28 cellular contexts compared by ENCODE assay signal in the genomic region with DNA sequence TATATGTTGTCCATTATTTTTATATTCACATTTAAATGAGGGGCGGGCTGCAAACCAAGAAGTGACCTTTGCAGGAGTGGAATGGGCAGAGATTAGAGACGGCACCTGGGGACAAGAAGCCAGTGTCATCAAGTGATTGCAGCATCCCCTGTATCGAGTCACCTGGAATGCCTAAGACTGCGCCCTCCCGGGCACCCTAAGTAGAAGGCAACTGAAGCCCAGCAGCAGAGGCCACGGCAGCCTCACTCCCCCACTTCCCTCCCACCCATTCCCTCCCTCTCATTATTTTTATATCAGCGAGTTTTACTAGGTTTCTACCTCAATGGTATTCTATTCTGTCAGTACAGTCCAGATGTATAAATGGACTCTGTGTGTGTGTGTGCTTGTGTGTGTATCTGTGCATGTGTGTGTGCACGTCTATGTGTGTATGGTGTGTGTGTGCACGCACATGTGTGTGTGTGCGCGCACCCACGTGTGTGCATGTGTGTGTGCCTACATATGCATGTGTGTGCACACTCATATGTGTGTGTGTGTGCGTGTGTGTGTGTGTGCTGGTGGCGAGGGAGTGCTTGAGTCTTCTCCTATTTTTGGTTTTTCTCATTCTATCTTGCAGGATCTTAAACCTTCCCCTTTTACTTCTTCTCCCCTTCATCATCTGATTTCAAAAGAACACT.
"Had no signal": no experiment of that assay in that cellular context is flagged by ENCODE, and none has a peak within 500 bp of the region (broad histone marks: within the 10 kb centered on the region; RNA-seq: fewer than 3 reads in every experiment).

No MANE protein-coding gene starts in this region.

- ATAC-seq: left colon; left lung; lower lobe of right lung; natural killer cell; pancreas; right cardiac atrium; stimulated activated effector memory CD8-positive, alpha-beta T cell treated with anti-CD3 and anti-CD28 coated beads, Interleukin-12 subunit alpha, Interleukin-12 subunit beta, amount 100 ng/mL, for 72 hours; stimulated activated naive CD8-positive, alpha-beta T cell treated with anti-CD3 and anti-CD28 coated beads, Interleukin-15, amount 100 ng/mL, for 72 hours had no signal

- H3K36me3 Mint-ChIP-seq: immature natural killer cell; naive B cell; natural killer cell; neural progenitor cell; stimulated activated effector memory CD8-positive, alpha-beta T cell treated with anti-CD3 and anti-CD28 coated beads, Interleukin-12 subunit alpha, Interleukin-12 subunit beta, amount 100 ng/mL, for 72 hours had no signal

- H3K4me3 Mint-ChIP-seq: immature natural killer cell; naive B cell; natural killer cell; nephron progenitor cell; neural progenitor cell; stimulated activated effector memory CD8-positive, alpha-beta T cell treated with anti-CD3 and anti-CD28 coated beads, Interleukin-12 subunit alpha, Interleukin-12 subunit beta, amount 100 ng/mL, for 72 hours; stimulated activated naive CD8-positive, alpha-beta T cell treated with anti-CD3 and anti-CD28 coated beads, Interleukin-15, amount 100 ng/mL, for 72 hours had no signal

- H3K4me1 Mint-ChIP-seq: immature natural killer cell; naive B cell; natural killer cell; nephron progenitor cell; stimulated activated effector memory CD8-positive, alpha-beta T cell treated with anti-CD3 and anti-CD28 coated beads, Interleukin-12 subunit alpha, Interleukin-12 subunit beta, amount 100 ng/mL, for 72 hours; stimulated activated naive CD8-positive, alpha-beta T cell treated with anti-CD3 and anti-CD28 coated beads, Interleukin-15, amount 100 ng/mL, for 72 hours had no signal

- H3K4me2 ChIP-seq: neural progenitor cell had no signal

- H3K9ac ChIP-seq: neural progenitor cell had no signal

- H3K36me3 ChIP-seq: left lung, lower lobe of right lung, neural progenitor cell, pancreas, prostate gland, sigmoid colon, spleen, tibial nerve, upper lobe of left lung had no signal

- DNase-seq: hypothalamus; immature natural killer cell; kidney; left colon; left lung; lower lobe of right lung; mammary epithelial cell; mesenchymal stem cell; naive B cell; natural killer cell; nephron progenitor cell; pancreas; posterior cingulate gyrus; retina; right cardiac atrium; sigmoid colon; small intestine; spleen; stimulated activated CD4-positive, alpha-beta T cell treated with anti-CD3 and anti-CD28 coated beads, Interleukin-4, amount 100 ng/mL, for 24 hours; stimulated activated naive CD4-positive, alpha-beta T cell treated with Interleukin-2 at 50 U/mL for 16 hours; stimulated activated naive CD8-positive, alpha-beta T cell treated with anti-CD3 and anti-CD28 coated beads, Interleukin-15, amount 100 ng/mL, for 72 hours; substantia nigra; upper lobe of left lung had no signal

- H3K4me1 ChIP-seq: left lung, lower lobe of right lung, neural progenitor cell, pancreas, prostate gland, sigmoid colon, spleen, tibial nerve, upper lobe of left lung had no signal

- H3K27ac ChIP-seq: left lung, lower lobe of right lung, neural progenitor cell, pancreas, prostate gland, sigmoid colon, spleen, tibial nerve, upper lobe of left lung had no signal

- H3K9me3 Mint-ChIP-seq: immature natural killer cell; naive B cell; natural killer cell; nephron progenitor cell; stimulated activated effector memory CD8-positive, alpha-beta T cell treated with anti-CD3 and anti-CD28 coated beads, Interleukin-12 subunit alpha, Interleukin-12 subunit beta, amount 100 ng/mL, for 72 hours; stimulated activated naive CD8-positive, alpha-beta T cell treated with anti-CD3 and anti-CD28 coated beads, Interleukin-15, amount 100 ng/mL, for 72 hours had no signal

- H3K4me3 ChIP-seq: left lung, lower lobe of right lung, neural progenitor cell, pancreas, prostate gland, sigmoid colon, spleen, tibial nerve, upper lobe of left lung had no signal

- H3K9me3 ChIP-seq: left lung, lower lobe of right lung, pancreas, prostate gland, sigmoid colon, spleen, tibial nerve, upper lobe of left lung had no signal

- H2AFZ ChIP-seq: neural progenitor cell had no signal

- H3K27ac Mint-ChIP-seq: immature natural killer cell; naive B cell; natural killer cell; nephron progenitor cell; neural progenitor cell; stimulated activated effector memory CD8-positive, alpha-beta T cell treated with anti-CD3 and anti-CD28 coated beads, Interleukin-12 subunit alpha, Interleukin-12 subunit beta, amount 100 ng/mL, for 72 hours had no signal

- FAIRE-seq: islet of Langerhans, kidney, pancreas, small intestine had no signal

- H3K27me3 ChIP-seq: left lung, neural progenitor cell, pancreas, sigmoid colon, tibial nerve, upper lobe of left lung had no signal
